ENCODE assay signal across 16 cellular contexts in genomic region chr12:100593490-100593889, GRCh38. TPM values are rescaled to one million over a fixed set of nuclear protein-coding genes. Genes with fewer than 3 reads are reported as not detected.
DNase-seq lines count a peak whose midpoint lies in the region; FAIRE-seq and TF ChIP-seq lines count a peak whose summit lies in the region.
"Had no signal": no experiment of that assay in that cellular context is flagged by ENCODE, and none has a peak within 500 bp of the region (broad histone marks: within the 10 kb centered on the region; RNA-seq: fewer than 3 reads in every experiment).

No MANE protein-coding gene starts in this region.

- peak overlapping the region in 2 of 59 donors; percentile 29 to 34 for H3K4me3 ChIP-seq in dorsolateral prefrontal cortex
- H3K4me3 ChIP-seq in right atrium auricular region: no peak overlapping the region

- no peaks in the 10 kb centered on the region for H3K27me3 ChIP-seq in dorsolateral prefrontal cortex
- H3K27me3 ChIP-seq in right atrium auricular region: no peaks in the 10 kb centered on the region

- peaks cover 0 to 6% of the 10 kb centered on the region in 2 donors for H3K4me1 ChIP-seq in right atrium auricular region

- no peaks in the 10 kb centered on the region for H3K36me3 ChIP-seq in right atrium auricular region

- no peak for DNase-seq in H54 (ENCODE audit: insufficient read length, low spot score)
- DNase-seq in foreskin melanocyte: peak; percentile 93
- peak; percentile 58 for DNase-seq in retina
- no peak for DNase-seq in CD1c-positive myeloid dendritic cell (ENCODE audit: extremely low spot score)
- no peak for DNase-seq in dorsolateral prefrontal cortex
- DNase-seq in KG1 (lab: John Stamatoyannopoulos, UW): no peak
- DNase-seq in right atrium auricular region (ENCODE audit: low spot score): no peak
- DNase-seq: activated B cell treated with CpG ODN at 0.5 μM for 24 hours; activated T-cell treated with anti-CD3 and anti-CD28 coated beads, Interleukin-2, amount 50 U/mL, for 1 hour; amniotic stem cell; DMS79; Karpas-422; NCI-H226; nucleus accumbens; stimulated activated CD4-positive, alpha-beta T cell treated with anti-CD3 and anti-CD28 coated beads, Interleukin-4, amount 100 ng/mL, for 1 hour had no signal

- intact Hi-C loops in dorsolateral prefrontal cortex (cut with DNase I): no loop called here

- H3K9me3 ChIP-seq in right atrium auricular region: peaks cover 0 to 8% of the 10 kb centered on the region in 2 donors

- no peak for TF ChIP-seq CTCF in VCaP (conservative IDR thresholded peaks at IDR 0.05)
- no peak for TF ChIP-seq CTCF in dorsolateral prefrontal cortex (IDR thresholded peaks at IDR 0.05 in 54 of 56, conservative IDR thresholded peaks at IDR 0.05 in 2 of 56; ENCODE audit: low read depth in 1 of 56, partially characterized antibody in 56 of 56)
- no peak for TF ChIP-seq CTCF in right atrium auricular region (IDR thresholded peaks at IDR 0.05)

- peak; percentile 33 for FAIRE-seq in H54 (lab: Jason Lieb, UNC)

- H3K27ac ChIP-seq in VCaP (peak overlapping the region; percentile 11; the same call in 1 of the 2 replicates), dorsolateral prefrontal cortex (no peak overlapping the region), right atrium auricular region (no peak overlapping the region)

- no peak for TF ChIP-seq POLR2A in H54 (IDR thresholded peaks at IDR 0.05; ENCODE audit: low read depth, low read length)

RNA-seq across cellular contexts. Expression of gene GAS2L3, which starts 20.0 kb away (rescaled TPM):
- 1 to 10 TPM in 112 of 120 experiments, under 1 TPM in 8; 0.39 to 8.7 (median 2.6) TPM for total RNA-seq in dorsolateral prefrontal cortex
- total RNA-seq in right atrium auricular region: 1 to 10 TPM; 1.2 to 2.2 TPM

Comparison
In these comparisons a context has a peak if more than half of its experiments do, and no peak if none do; other contexts are left out.
1. DNase-seq: peak in foreskin melanocyte (single experiment) and retina (single experiment); none in H54 (single experiment), CD1c-positive myeloid dendritic cell (single experiment), dorsolateral prefrontal cortex (0 of 10), KG1 (single experiment) and right atrium auricular region (single experiment).